Comparison of ENCODE assay signal across 19 cellular contexts in the genomic region with DNA sequence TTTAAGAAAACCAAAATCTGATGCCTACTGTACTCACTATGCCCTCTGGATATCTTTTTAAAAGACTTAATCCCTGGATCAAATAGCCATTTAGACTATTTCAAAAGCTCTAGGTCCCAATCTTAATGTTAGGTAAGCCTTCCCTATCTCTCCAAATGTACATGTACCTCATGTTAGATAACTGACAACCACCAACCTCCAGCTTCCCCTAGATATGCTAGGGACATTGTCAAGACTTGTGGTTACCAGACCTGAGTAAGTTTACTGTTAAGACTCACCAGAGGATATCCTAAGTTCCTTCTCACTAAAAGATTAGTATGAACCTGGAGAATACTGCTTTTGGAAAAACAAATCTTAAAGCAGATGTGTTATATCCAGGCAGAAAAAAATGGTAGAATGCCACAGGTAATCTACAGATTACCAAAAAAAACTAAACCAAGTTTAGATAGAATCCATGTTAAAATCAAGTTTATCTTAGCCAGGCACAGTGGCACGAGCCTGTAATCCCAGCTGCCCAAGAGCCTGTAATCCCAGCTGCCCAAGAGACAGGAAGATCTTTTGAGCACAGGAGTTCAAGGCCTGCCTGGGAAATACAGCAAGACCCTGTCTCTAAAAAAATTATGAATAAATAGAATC. TPM values are rescaled to one million over a fixed set of nuclear protein-coding genes. Genes with fewer than 3 reads are reported as not detected.
DNase-seq lines count a peak whose midpoint lies in the region; ATAC-seq lines count a peak whose summit lies in the region.
"Had no signal": no experiment of that assay in that cellular context is flagged by ENCODE, and none has a peak within 500 bp of the region (broad histone marks: within the 10 kb centered on the region; RNA-seq: fewer than 3 reads in every experiment).

No MANE protein-coding gene starts in this region.

- no peaks in the 10 kb centered on the region for H3K27me3 ChIP-seq in HUES64 (ENCODE audit: insufficient read depth, low read length)
- H3K27me3 ChIP-seq: foreskin keratinocyte had no signal

- H3K4me3 Mint-ChIP-seq in activated T-cell treated with anti-CD3 and anti-CD28 coated beads, Interleukin-2, amount 50 U/mL, for 24 hours: no peak overlapping the region
- H3K4me3 Mint-ChIP-seq in activated T-helper 17 cell treated with anti-CD3 and anti-CD28 coated beads, Interleukin-2, amount 50 U/mL, for 72 hours: no peak overlapping the region
- H3K4me3 Mint-ChIP-seq: IgD-negative memory B cell, nephron had no signal

- peaks cover 57% of the 10 kb centered on the region for H3K4me1 ChIP-seq in HUES64 (ENCODE audit: insufficient read depth, low read length)

- peaks cover 68% of the 10 kb centered on the region for H3K36me3 ChIP-seq in HUES64 (ENCODE audit: insufficient read depth, low read length)

- DNase-seq in activated T-cell treated with anti-CD3 and anti-CD28 coated beads, Interleukin-2, amount 50 U/mL, for 24 hours: no peak
- no peak for DNase-seq in activated T-cell treated with anti-CD3 and anti-CD28 coated beads, Interleukin-2, amount 50 U/mL, for 48 hours
- DNase-seq in renal cortical epithelial cell (ENCODE audit: low read depth) (peak; percentile 15), NCI-H345 treated with DMSO at 0.1 percent for 48 hours (lab: John Stamatoyannopoulos, UW; ENCODE audit: unreplicated experiment) (no peak)
- DNase-seq in stimulated activated CD8-positive, alpha-beta memory T cell treated with anti-CD3 and anti-CD28 coated beads, Interleukin-4, amount 100 ng/mL, for 48 hours: no peak
- DNase-seq: activated CD8-positive, alpha-beta memory T cell treated with anti-CD3 and anti-CD28 coated beads, Interleukin-2, amount 50 U/mL, for 4 hours; CD4-positive, alpha-beta T cell; foreskin keratinocyte; NCI-H1436 treated with DMSO at 0.1 percent for 48 hours; NCI-H446 treated with DMSO at 0.1 percent for 48 hours; retina; SK-N-SH had no signal

- H3K4me1 Mint-ChIP-seq in activated T-cell treated with anti-CD3 and anti-CD28 coated beads, Interleukin-2, amount 50 U/mL, for 24 hours (ENCODE audit: low read depth): peaks cover 83% of the 10 kb centered on the region
- H3K4me1 Mint-ChIP-seq in activated T-helper 17 cell treated with anti-CD3 and anti-CD28 coated beads, Interleukin-2, amount 50 U/mL, for 72 hours: peaks cover 42% of the 10 kb centered on the region

- H3K27me3 Mint-ChIP-seq in activated T-cell treated with anti-CD3 and anti-CD28 coated beads, Interleukin-2, amount 50 U/mL, for 24 hours: no peaks in the 10 kb centered on the region
- no peaks in the 10 kb centered on the region for H3K27me3 Mint-ChIP-seq in activated T-helper 17 cell treated with anti-CD3 and anti-CD28 coated beads, Interleukin-2, amount 50 U/mL, for 72 hours
- H3K27me3 Mint-ChIP-seq: CD4-positive, alpha-beta T cell; IgD-negative memory B cell had no signal

- peak; percentile 40 for ATAC-seq in activated T-helper 17 cell treated with anti-CD3 and anti-CD28 coated beads, Interleukin-2, amount 50 U/mL, for 72 hours (replicated peaks)
- no peak for ATAC-seq in GM21737 (IDR thresholded peaks at IDR 0.05; ENCODE audit: unreplicated experiment)
- ATAC-seq: A549, foreskin keratinocyte had no signal

- 95% methylated on average over 1 of the region's 1 CpG for WGBS in HUES64

- H3K9me3 ChIP-seq in HUES64 (ENCODE audit: insufficient read depth, low read depth, low read length): no peaks in the 10 kb centered on the region

- no peaks in the 10 kb centered on the region for H3K9me3 Mint-ChIP-seq in activated T-cell treated with anti-CD3 and anti-CD28 coated beads, Interleukin-2, amount 50 U/mL, for 24 hours
- peaks cover 3% of the 10 kb centered on the region for H3K9me3 Mint-ChIP-seq in activated T-helper 17 cell treated with anti-CD3 and anti-CD28 coated beads, Interleukin-2, amount 50 U/mL, for 72 hours

- H3K27ac Mint-ChIP-seq in activated T-cell treated with anti-CD3 and anti-CD28 coated beads, Interleukin-2, amount 50 U/mL, for 24 hours: peak overlapping the region; percentile 2
- H3K27ac Mint-ChIP-seq in activated T-helper 17 cell treated with anti-CD3 and anti-CD28 coated beads, Interleukin-2, amount 50 U/mL, for 72 hours: no peak overlapping the region
- H3K27ac Mint-ChIP-seq: CD4-positive, alpha-beta T cell; IgD-negative memory B cell; nephron had no signal

- peak overlapping the region; percentile 39; the same call in 1 of the 2 replicates for H3K9ac ChIP-seq in HUES64 (ENCODE audit: low read depth, low read length)
- H3K9ac ChIP-seq: SK-N-SH had no signal

- no peak overlapping the region for H3K4me3 ChIP-seq in HUES64 (ENCODE audit: low read length)
- H3K4me3 ChIP-seq: A549 had no signal

- H3K27ac ChIP-seq in HUES64 (ENCODE audit: low read depth, low read length): no peak overlapping the region
- H3K27ac ChIP-seq: A549, foreskin keratinocyte, VCaP had no signal

- H3K36me3 Mint-ChIP-seq in activated T-cell treated with anti-CD3 and anti-CD28 coated beads, Interleukin-2, amount 50 U/mL, for 24 hours (ENCODE audit: low read depth): peaks cover 94% of the 10 kb centered on the region
- peaks cover 94% of the 10 kb centered on the region for H3K36me3 Mint-ChIP-seq in activated T-helper 17 cell treated with anti-CD3 and anti-CD28 coated beads, Interleukin-2, amount 50 U/mL, for 72 hours (ENCODE audit: low read depth)

RNA-seq across cellular contexts. Expression of a gene that starts 9.7 kb away (rescaled TPM):
- polyA plus RNA-seq in HUES64 (2013, experiment 1 of 2): 966 TPM
- 1,149 TPM for polyA plus RNA-seq in HUES64 (2013, experiment 2 of 2)
- 100 to 1,000 TPM; 715 to 937 TPM for total RNA-seq in activated T-helper 17 cell treated with anti-CD3 and anti-CD28 coated beads, Interleukin-2, amount 50 U/mL, for 72 hours
- 309 and 481 TPM in 2 replicates for total RNA-seq in renal cortical epithelial cell

RNA-seq across cellular contexts. Expression of a gene that starts 43.2 kb away (rescaled TPM):
- 16.6 TPM for polyA plus RNA-seq in HUES64 (2013, experiment 1 of 2)
- 15.8 TPM for polyA plus RNA-seq in HUES64 (2013, experiment 2 of 2)
- 10 to 100 TPM; 23.3 to 51.9 TPM for total RNA-seq in activated T-helper 17 cell treated with anti-CD3 and anti-CD28 coated beads, Interleukin-2, amount 50 U/mL, for 72 hours
- total RNA-seq in renal cortical epithelial cell: 38.2 and 68.7 TPM in 2 replicates
